Comparison of ENCODE assay signal across 19 cellular contexts in the genomic region with DNA sequence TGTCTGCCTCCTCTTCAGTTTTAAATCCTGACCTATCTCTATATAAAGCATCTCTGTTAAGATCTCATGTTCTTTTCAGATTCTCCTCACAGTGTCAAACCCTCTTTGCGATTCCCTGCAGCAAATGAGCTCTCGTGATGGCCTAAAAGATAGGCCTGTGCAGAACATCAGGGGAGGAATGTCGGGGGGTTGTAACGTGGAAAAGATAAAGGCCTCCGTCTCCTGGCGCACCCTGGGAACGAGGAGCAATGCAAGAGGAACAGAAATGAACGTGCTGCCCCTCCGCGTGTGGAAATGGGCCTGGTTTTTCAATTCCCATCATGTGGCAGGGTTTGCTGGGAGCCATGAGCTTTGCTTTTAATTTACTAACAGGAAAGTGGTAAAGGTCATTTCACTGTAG.
DNase-seq lines count a peak whose midpoint lies in the region; ATAC-seq and TF ChIP-seq lines count a peak whose summit lies in the region.
"Had no signal": no experiment of that assay in that cellular context is flagged by ENCODE, and none has a peak within 500 bp of the region (broad histone marks: within the 10 kb centered on the region; RNA-seq: fewer than 3 reads in every experiment).

No MANE protein-coding gene starts in this region.

- H3K27me3 ChIP-seq in left ventricle myocardium inferior (ENCODE audit: low read depth) (no peaks in the 10 kb centered on the region), esophagus squamous epithelium (no peaks in the 10 kb centered on the region), vagina (no peaks in the 10 kb centered on the region), WERI-Rb-1 (ENCODE audit: insufficient read depth, low read depth, severe bottlenecking) (no peaks in the 10 kb centered on the region)
- H3K27me3 ChIP-seq: SJCRH30 had no signal

- 84 to 88% methylated on average over 10 of the region's 10 CpGs for WGBS in esophagus squamous epithelium, 2 donors

- TF ChIP-seq POLR2A in esophagus squamous epithelium (IDR thresholded peaks at IDR 0.05), result no peak
- no peak for TF ChIP-seq POLR2A in vagina (IDR thresholded peaks at IDR 0.05)

- DNase-seq in left ventricle myocardium inferior, result no peak
- no peak for DNase-seq in left ventricle myocardium superior
- no peak for DNase-seq in esophagus squamous epithelium (lab: John Stamatoyannopoulos, UW)
- peak; percentile 39 for DNase-seq in pons (ENCODE audit: low spot score)
- DNase-seq in vagina (ENCODE audit: extremely low spot score in 2 of 2), result no peak
- no peak for DNase-seq in WERI-Rb-1
- no peak for DNase-seq in DMS 273 (lab: John Stamatoyannopoulos, UW; ENCODE audit: unreplicated experiment)
- DNase-seq: activated CD4-positive, alpha-beta T cell treated with anti-CD3 and anti-CD28 coated beads, Interleukin-2, amount 50 U/mL, for 1 hour; activated T-cell treated with anti-CD3 and anti-CD28 coated beads, Interleukin-2, amount 50 U/mL, for 24 hours; CD4-positive, CD25-positive, alpha-beta regulatory T cell; cortex of kidney; Kasumi-1; naive thymus-derived CD4-positive, alpha-beta T cell; NCI-H1436 treated with DMSO at 0.1 percent for 48 hours; NCI-H345; SJCRH30; small intestine had no signal

- intact Hi-C loops in left ventricle myocardium inferior (cut with micrococcal nuclease) (no loop called here), left ventricle myocardium superior (cut with micrococcal nuclease) (no loop called here), esophagus squamous epithelium (cut with DNase I) (no loop called here), vagina (cut with DNase I) (no loop called here)

- H3K9me3 ChIP-seq in left ventricle myocardium inferior (replicated peaks), result no peaks in the 10 kb centered on the region
- H3K9me3 ChIP-seq in esophagus squamous epithelium, result no peaks in the 10 kb centered on the region
- no peaks in the 10 kb centered on the region for H3K9me3 ChIP-seq in vagina
- no peaks in the 10 kb centered on the region for H3K9me3 ChIP-seq in WERI-Rb-1 (ENCODE audit: severe bottlenecking)
- H3K9me3 ChIP-seq: SJCRH30 had no signal

- H3K36me3 ChIP-seq in left ventricle myocardium inferior, result peaks cover 63% of the 10 kb centered on the region
- H3K36me3 ChIP-seq in esophagus squamous epithelium, result peaks cover 0 to 8% (median 0%) of the 10 kb centered on the region in 3 donors
- peaks cover 0 to 7% of the 10 kb centered on the region in 2 donors for H3K36me3 ChIP-seq in vagina
- peaks cover 6% of the 10 kb centered on the region for H3K36me3 ChIP-seq in WERI-Rb-1

- no peak overlapping the region for H3K4me3 ChIP-seq in left ventricle myocardium inferior
- H3K4me3 ChIP-seq in esophagus squamous epithelium, result no peak overlapping the region
- no peak overlapping the region for H3K4me3 ChIP-seq in vagina
- no peak overlapping the region for H3K4me3 ChIP-seq in WERI-Rb-1 (ENCODE audit: low read depth, low read length)
- H3K4me3 ChIP-seq: SJCRH30 had no signal

- H3K4me1 ChIP-seq in left ventricle myocardium inferior, result peaks cover 20% of the 10 kb centered on the region
- H3K4me1 ChIP-seq in esophagus squamous epithelium, result peaks cover 0 to 20% (median 3%) of the 10 kb centered on the region in 3 donors
- H3K4me1 ChIP-seq in vagina, result peaks cover 24% of the 10 kb centered on the region

- no peak for ATAC-seq in left ventricle myocardium superior
- ATAC-seq in GM21529 (IDR thresholded peaks at IDR 0.05; ENCODE audit: unreplicated experiment), result no peak
- ATAC-seq: naive thymus-derived CD4-positive, alpha-beta T cell; stimulated activated memory B cell treated with anti-CD40 and anti-IgM and Interleukin-4, amounts not matched to agents 10 μg/mL and 1 μg/mL and 100 μg/mL, for 72 hours had no signal

- H3K27ac ChIP-seq in left ventricle myocardium inferior (replicated peaks) (peak overlapping the region; percentile 68), esophagus squamous epithelium (peak overlapping the region in 3 of 4 donors; percentile 43 to 80 (median 72)), vagina (peak overlapping the region; percentile 63), WERI-Rb-1 (no peak overlapping the region)
- H3K27ac ChIP-seq: SJCRH30 had no signal

- no peak for TF ChIP-seq CTCF in left ventricle myocardium inferior (IDR thresholded peaks at IDR 0.05; ENCODE audit: borderline replicate concordance)
- TF ChIP-seq CTCF in esophagus squamous epithelium (IDR thresholded peaks at IDR 0.05), result no peak
- no peak for TF ChIP-seq CTCF in vagina (IDR thresholded peaks at IDR 0.05)
- TF ChIP-seq CTCF in WERI-Rb-1 (IDR thresholded peaks at IDR 0.05; ENCODE audit: low read depth, low read length), result no peak
